Comparison of ENCODE assay signal across 8 cellular contexts in the genomic region with DNA sequence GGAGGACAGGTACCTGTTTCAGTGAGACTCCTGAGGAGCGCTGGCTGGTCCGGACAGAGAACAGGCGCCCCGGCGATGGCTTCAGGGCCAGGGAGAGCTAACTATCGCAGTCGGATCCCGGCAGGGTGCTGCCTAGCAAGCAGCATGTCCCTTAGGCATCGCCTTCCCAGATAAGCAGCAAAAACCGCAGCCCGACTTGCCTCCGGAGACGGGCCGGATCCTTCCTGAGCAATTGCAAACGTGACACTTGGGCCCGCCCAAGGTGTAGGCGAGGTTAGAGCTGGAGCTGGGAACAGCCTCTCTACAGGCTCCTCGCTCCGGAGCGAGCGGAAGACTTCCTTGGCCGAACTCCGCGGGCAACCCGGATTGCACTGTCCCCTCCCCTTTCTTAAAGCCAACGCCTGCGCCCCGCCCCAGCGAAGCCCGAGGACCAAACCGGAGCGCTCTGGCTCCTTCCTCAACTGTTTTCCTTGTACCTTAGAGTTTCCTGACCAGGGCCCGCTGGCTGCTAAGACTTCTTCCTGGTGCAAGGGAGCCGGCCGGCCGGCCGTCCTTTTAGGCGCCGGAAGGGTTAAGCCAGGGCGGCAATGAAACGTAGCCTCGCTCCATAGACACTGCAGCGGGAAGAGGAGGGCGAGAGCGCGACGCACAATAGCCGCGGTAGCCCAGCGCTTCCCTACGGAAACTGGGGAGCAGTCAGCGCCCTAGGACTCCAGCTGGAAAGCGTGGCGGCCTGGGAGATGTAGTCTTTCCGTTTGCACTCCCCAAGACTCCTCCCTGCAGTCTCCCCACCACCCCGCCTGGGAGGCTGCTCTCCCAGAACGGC. TPM values are rescaled to one million over a fixed set of nuclear protein-coding genes. Genes with fewer than 3 reads are reported as not detected.
DNase-seq lines count a peak whose midpoint lies in the region; ATAC-seq and TF ChIP-seq lines count a peak whose summit lies in the region.

A gene with protein sequence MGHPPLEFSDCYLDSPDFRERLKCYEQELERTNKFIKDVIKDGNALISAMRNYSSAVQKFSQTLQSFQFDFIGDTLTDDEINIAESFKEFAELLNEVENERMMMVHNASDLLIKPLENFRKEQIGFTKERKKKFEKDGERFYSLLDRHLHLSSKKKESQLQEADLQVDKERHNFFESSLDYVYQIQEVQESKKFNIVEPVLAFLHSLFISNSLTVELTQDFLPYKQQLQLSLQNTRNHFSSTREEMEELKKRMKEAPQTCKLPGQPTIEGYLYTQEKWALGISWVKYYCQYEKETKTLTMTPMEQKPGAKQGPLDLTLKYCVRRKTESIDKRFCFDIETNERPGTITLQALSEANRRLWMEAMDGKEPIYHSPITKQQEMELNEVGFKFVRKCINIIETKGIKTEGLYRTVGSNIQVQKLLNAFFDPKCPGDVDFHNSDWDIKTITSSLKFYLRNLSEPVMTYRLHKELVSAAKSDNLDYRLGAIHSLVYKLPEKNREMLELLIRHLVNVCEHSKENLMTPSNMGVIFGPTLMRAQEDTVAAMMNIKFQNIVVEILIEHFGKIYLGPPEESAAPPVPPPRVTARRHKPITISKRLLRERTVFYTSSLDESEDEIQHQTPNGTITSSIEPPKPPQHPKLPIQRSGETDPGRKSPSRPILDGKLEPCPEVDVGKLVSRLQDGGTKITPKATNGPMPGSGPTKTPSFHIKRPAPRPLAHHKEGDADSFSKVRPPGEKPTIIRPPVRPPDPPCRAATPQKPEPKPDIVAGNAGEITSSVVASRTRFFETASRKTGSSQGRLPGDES (minus strand): TSS at position 341 of the 826 bp plus-strand sequence. CDS start 475 bp downstream, outside the sequence.

- H3K4me1 ChIP-seq in colonic mucosa (no peaks in the 10 kb centered on the region), gastrocnemius medialis (peaks cover 0 to 3% of the 10 kb centered on the region in 2 donors)

- ATAC-seq in CD4-positive, alpha-beta T cell (ENCODE audit: poor library complexity), result no peak
- ATAC-seq in HG02763 (IDR thresholded peaks at IDR 0.05; ENCODE audit: unreplicated experiment) (peak; percentile 45), gastrocnemius medialis (peak; percentile 94 to 97)

- H3K27ac ChIP-seq in CD4-positive, alpha-beta T cell (ENCODE audit: low read depth, low read length), result no peak within 1 kb of the TSS
- peak within 1 kb of the TSS; percentile 86 for H3K27ac ChIP-seq in colonic mucosa
- H3K27ac ChIP-seq in gastrocnemius medialis, result peak within 1 kb of the TSS; percentile 83 to 91 (median 86)

- CTCF ChIA-PET in CD4-positive, alpha-beta T cell (lab: Charles Lee), result no interaction called here

- H3K27ac Mint-ChIP-seq in CD4-positive, alpha-beta T cell, result no peak within 1 kb of the TSS

- H3K27me3 Mint-ChIP-seq in CD4-positive, alpha-beta T cell, result peaks cover 57% of the 10 kb centered on the region

- TF ChIP-seq POLR2A in gastrocnemius medialis (IDR thresholded peaks at IDR 0.05), result peak; percentile 28 to 35

- no peaks in the 10 kb centered on the region for H3K36me3 ChIP-seq in colonic mucosa
- no peaks in the 10 kb centered on the region for H3K36me3 ChIP-seq in gastrocnemius medialis

- no peaks in the 10 kb centered on the region for H3K9me3 ChIP-seq in CD4-positive, alpha-beta T cell (ENCODE audit: control insufficient read depth, low read length)
- H3K9me3 ChIP-seq in colonic mucosa (no peaks in the 10 kb centered on the region), gastrocnemius medialis (no peaks in the 10 kb centered on the region)

- TF ChIP-seq CTCF in CD4-positive, alpha-beta T cell (IDR thresholded peaks at IDR 0.05), result no peak
- TF ChIP-seq CTCF in colonic mucosa (IDR thresholded peaks at IDR 0.05) (no peak), gastrocnemius medialis (IDR thresholded peaks at IDR 0.05 in 4 of 5, conservative IDR thresholded peaks at IDR 0.05 in 1 of 5) (no peak)

- intact Hi-C loops in CD4-positive, alpha-beta T cell (cut with DNase I, micrococcal nuclease), result no loop called here
- intact Hi-C loops in colonic mucosa (cut with DNase I) (no loop called here), gastrocnemius medialis (cut with DNase I; ENCODE audit: low total_unique reads) (loop anchor here (1.0 to 2.0 kb wide), 2 partner anchors 17 to 65 kb away; no protein-coding TSS in a partner anchor)

- H3K9me3 Mint-ChIP-seq in CD4-positive, alpha-beta T cell, result no peaks in the 10 kb centered on the region

- no peaks in the 10 kb centered on the region for H3K4me1 Mint-ChIP-seq in CD4-positive, alpha-beta T cell (ENCODE audit: low read depth)

- in situ Hi-C loops in gastrocnemius medialis (cut with MboI; ENCODE audit: low sequenced_read_pairs in 4 of 4), result no loop called here

- POLR2A ChIA-PET in CD4-positive, alpha-beta T cell (lab: Charles Lee), result no interaction called here

- no peaks in the 10 kb centered on the region for H3K36me3 Mint-ChIP-seq in CD4-positive, alpha-beta T cell (ENCODE audit: low read depth)

- peak within 1 kb of the TSS; percentile 87 for H3K4me3 Mint-ChIP-seq in CD4-positive, alpha-beta T cell

- peak within 1 kb of the TSS; percentile 33 to 65 for H3K9ac ChIP-seq in colonic mucosa (ENCODE audit: low read depth in 2 of 2, low read length in 2 of 2)

- peaks cover 32% of the 10 kb centered on the region for H3K27me3 ChIP-seq in CD4-positive, alpha-beta T cell (ENCODE audit: control insufficient read depth, insufficient read depth, low read length)
- H3K27me3 ChIP-seq in colonic mucosa (no peaks in the 10 kb centered on the region), gastrocnemius medialis (no peaks in the 10 kb centered on the region)

- H3K4me3 ChIP-seq in colonic mucosa (peak within 1 kb of the TSS; percentile 49), gastrocnemius medialis (peak within 1 kb of the TSS; percentile 61 to 77 (median 72))

- DNase-seq in CD4-positive, alpha-beta T cell, result peak in 1 of 10 experiments; percentile 31
- DNase-seq in SKM-1 (lab: John Stamatoyannopoulos, UW; ENCODE audit: unreplicated experiment) (peak; percentile 2), colonic mucosa (peak; percentile 85), islet precursor cell (peak; percentile 89), gastrocnemius medialis (peak; percentile 65 to 72), NCI-H2029 treated with DMSO at 0.1 percent for 48 hours (lab: John Stamatoyannopoulos, UW) (no peak)
- no peak for DNase-seq in effector CD8-positive, alpha-beta T cell (lab: John Stamatoyannopoulos, UW)

RNA-seq across cellular contexts. Expression of the gene that starts here (rescaled TPM):
- total RNA-seq in CD4-positive, alpha-beta T cell, result not detected
- total RNA-seq in colonic mucosa, result 1 to 10 TPM; 4.8 to 6.8 TPM
- total RNA-seq in gastrocnemius medialis, result 10 to 100 TPM in 1 of 4 donors, 1 to 10 TPM in 3; 2.3 to 10.8 (median 4.6) TPM

Comparison
In these comparisons a context has a peak if more than half of its experiments do, and no peak if none do; other contexts are left out.
1. DNase-seq: peak in SKM-1 (single experiment), colonic mucosa (single experiment), islet precursor cell (single experiment) and gastrocnemius medialis (2 of 2); none in NCI-H2029 treated with DMSO at 0.1 percent for 48 hours (single experiment) and effector CD8-positive, alpha-beta T cell (single experiment).